9 cellular contexts compared by ENCODE assay signal in the genomic region with DNA sequence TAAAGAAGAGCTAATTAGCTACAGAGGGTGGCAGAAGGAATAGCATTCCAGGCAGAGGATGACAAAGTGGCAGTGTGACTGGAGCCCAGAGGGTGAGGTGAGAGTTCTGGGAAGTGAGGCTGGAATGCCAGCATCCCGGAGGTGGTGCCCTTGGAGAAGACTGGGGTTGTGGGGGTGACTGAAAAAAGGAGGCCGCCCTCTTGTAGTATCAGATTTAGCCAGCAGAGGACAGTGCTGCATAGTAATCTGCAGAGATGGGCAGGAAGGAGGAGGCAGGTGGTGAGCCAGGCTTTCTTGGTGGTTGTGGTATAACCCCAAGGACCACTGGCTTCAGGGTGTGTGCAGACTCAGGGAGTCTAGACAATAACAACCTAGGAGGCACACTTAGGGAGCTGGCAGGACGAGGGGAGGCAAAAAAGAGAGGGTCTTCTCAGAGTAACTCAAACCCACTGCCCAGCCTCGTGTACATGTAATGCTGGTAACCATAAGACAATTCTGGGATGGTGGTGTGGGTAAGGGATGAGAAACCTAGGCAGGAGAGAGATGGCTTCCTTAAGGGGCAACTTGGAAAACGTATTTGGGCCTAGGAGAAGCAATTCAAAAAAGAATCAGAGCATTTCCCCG. TPM values are rescaled to one million over a fixed set of nuclear protein-coding genes. Genes with fewer than 3 reads are reported as not detected.
A peak's percentile ranks its signal among the peaks of the same experiment; 100 is the strongest.
DNase-seq lines count a peak whose midpoint lies in the region; ATAC-seq and TF ChIP-seq lines count a peak whose summit lies in the region.
"Had no signal": no experiment of that assay in that cellular context is flagged by ENCODE, and none has a peak within 500 bp of the region (broad histone marks: within the 10 kb centered on the region; RNA-seq: fewer than 3 reads in every experiment).

No MANE protein-coding gene starts in this region.

- no peaks in the 10 kb centered on the region for H3K36me3 Mint-ChIP-seq in activated T-helper 17 cell treated with anti-CD3 and anti-CD28 coated beads, Interleukin-2, amount 50 U/mL, for 72 hours (ENCODE audit: low read depth)

- no peaks in the 10 kb centered on the region for H3K27me3 ChIP-seq in RWPE2 (ENCODE audit: insufficient read depth, poor library complexity, severe bottlenecking)
- no peaks in the 10 kb centered on the region for H3K27me3 ChIP-seq in spleen (replicated peaks in 1 of 7)

- no peaks in the 10 kb centered on the region for H3K36me3 ChIP-seq in RWPE2 (ENCODE audit: low read depth)
- H3K36me3 ChIP-seq in spleen, result no peaks in the 10 kb centered on the region

- peaks cover 8% of the 10 kb centered on the region for H3K4me1 Mint-ChIP-seq in activated T-helper 17 cell treated with anti-CD3 and anti-CD28 coated beads, Interleukin-2, amount 50 U/mL, for 72 hours

- 58 to 72% (median 69%) methylated on average over 6 of the region's 6 CpGs for WGBS in spleen, 5 donors

- H3K27ac ChIP-seq in RWPE2 (ENCODE audit: poor library complexity, severe bottlenecking) (no peak overlapping the region), spleen (no peak overlapping the region)

- ATAC-seq in GM18868 (IDR thresholded peaks at IDR 0.05; ENCODE audit: unreplicated experiment) (peak; percentile 61), RWPE2 (ENCODE audit: low read depth) (peak; percentile 80), GM18861 (IDR thresholded peaks at IDR 0.05; ENCODE audit: unreplicated experiment) (no peak)
- ATAC-seq in activated T-helper 17 cell treated with anti-CD3 and anti-CD28 coated beads, Interleukin-2, amount 50 U/mL, for 72 hours (replicated peaks), result peak; percentile 97

- no peak overlapping the region for H3K4me3 ChIP-seq in AG04449 (ENCODE audit: low read depth, low read length)
- H3K4me3 ChIP-seq in RWPE2 (ENCODE audit: severe bottlenecking), result no peak overlapping the region
- no peak overlapping the region for H3K4me3 ChIP-seq in spleen

- H3K9me3 ChIP-seq in RWPE2 (ENCODE audit: severe bottlenecking), result no peaks in the 10 kb centered on the region
- H3K9me3 ChIP-seq in spleen, result peaks cover 0 to 14% (median 5%) of the 10 kb centered on the region in 8 donors

- H3K27me3 Mint-ChIP-seq in activated T-helper 17 cell treated with anti-CD3 and anti-CD28 coated beads, Interleukin-2, amount 50 U/mL, for 72 hours, result peaks cover 4% of the 10 kb centered on the region

- CTCF ChIA-PET in AG04449 (lab: Yijun Ruan, JAX), result interaction anchor here (0.6 to 2.9 kb wide), 17 partner anchors 8 to 750 kb away, joined by 3 to 12 read pairs (median 3); partner anchors contain the start of gene TTC22

- H3K4me1 ChIP-seq in RWPE2 (ENCODE audit: insufficient read depth, poor library complexity, severe bottlenecking) (no peaks in the 10 kb centered on the region), spleen (no peaks in the 10 kb centered on the region)

- H3K4me3 Mint-ChIP-seq in activated T-helper 17 cell treated with anti-CD3 and anti-CD28 coated beads, Interleukin-2, amount 50 U/mL, for 72 hours, result no peak overlapping the region

- TF ChIP-seq POLR2A in spleen (IDR thresholded peaks at IDR 0.05), result no peak

- intact Hi-C loops in spleen (cut with DNase I; ENCODE audit: low total_unique reads), result no loop called here

- POLR2A ChIA-PET in AG04449 (lab: Yijun Ruan, JAX), result no interaction called here

- TF ChIP-seq CTCF in AG04449 (IDR thresholded peaks at IDR 0.05; ENCODE audit: insufficient read depth, low read length, missing control alignments), result peak; percentile 84
- TF ChIP-seq CTCF in RWPE2 (IDR thresholded peaks at IDR 0.05; ENCODE audit: poor library complexity, severe bottlenecking), result peak; percentile 80
- TF ChIP-seq CTCF in spleen (IDR thresholded peaks at IDR 0.05 in 8 of 11, conservative IDR thresholded peaks at IDR 0.05 in 3 of 11), result peak; percentile 33 to 80 (median 69)

- H3K9me3 Mint-ChIP-seq in activated T-helper 17 cell treated with anti-CD3 and anti-CD28 coated beads, Interleukin-2, amount 50 U/mL, for 72 hours, result no peaks in the 10 kb centered on the region

- peak overlapping the region; percentile 53 for H3K27ac Mint-ChIP-seq in activated T-helper 17 cell treated with anti-CD3 and anti-CD28 coated beads, Interleukin-2, amount 50 U/mL, for 72 hours

- DNase-seq in AG04449 (ENCODE audit: low read depth, low spot score) (no peak), Kasumi-1 (lab: John Stamatoyannopoulos, UW) (peak; percentile 83 to 85), RWPE2 (ENCODE audit: low spot score) (no peak), glomerular visceral epithelial cell (ENCODE audit: extremely low spot score) (peak; percentile 68), spleen (no peak)

RNA-seq across cellular contexts. Expression of gene MROH7, which starts 30.5 kb away (rescaled TPM):
- 1 to 10 TPM in 1 of 2 donors, under 1 TPM in 1; 0.09 to 1.2 TPM for total RNA-seq in activated T-helper 17 cell treated with anti-CD3 and anti-CD28 coated beads, Interleukin-2, amount 50 U/mL, for 72 hours
- total RNA-seq in spleen, result 1 to 10 TPM; 1.1 to 3.6 (median 1.6) TPM
- 1 to 10 TPM in 1 of 3 donors, under 1 TPM in 2; 0.36 to 1.2 (median 0.58) TPM for polyA plus RNA-seq in spleen

RNA-seq across cellular contexts. Expression of gene TTC4, which starts 43.6 kb away (rescaled TPM):
- total RNA-seq in activated T-helper 17 cell treated with anti-CD3 and anti-CD28 coated beads, Interleukin-2, amount 50 U/mL, for 72 hours, result 10 to 100 TPM; 15.1 to 26.4 TPM
- total RNA-seq in spleen, result 10 to 100 TPM; 15.4 to 28.5 (median 17.3) TPM
- 10 to 100 TPM; 12.1 to 15.3 (median 13.3) TPM for polyA plus RNA-seq in spleen

RNA-seq across cellular contexts. Expression of gene FAM151A, which starts 48.8 kb away (rescaled TPM):
- not detected for total RNA-seq in activated T-helper 17 cell treated with anti-CD3 and anti-CD28 coated beads, Interleukin-2, amount 50 U/mL, for 72 hours
- 1 to 10 TPM in 1 of 7 donors, under 1 TPM in 5, not detected in 1; 0.70 to 1.2 (median 0.75) TPM for total RNA-seq in spleen
- 1 to 10 TPM; 2.9 to 4.2 (median 3.8) TPM for polyA plus RNA-seq in spleen
- total RNA-seq: skeletal muscle tissue had no signal

Comparison
In these comparisons a context has a peak if more than half of its experiments do, and no peak if none do; other contexts are left out.
1. DNase-seq: peak in Kasumi-1 (2 of 2) and glomerular visceral epithelial cell (single experiment); none in AG04449 (single experiment), RWPE2 (single experiment) and spleen (single experiment).
2. Peak in every context shown above with its lines, with median percentiles within 50 percentile points of each other: CTCF ChIP-seq.